In genomic region chr3:50466177-50466576, GRCh38 we compare ENCODE assay signal across 20 cellular contexts. TPM values are rescaled to one million over a fixed set of nuclear protein-coding genes. Genes with fewer than 3 reads are reported as not detected.
DNase-seq lines count a peak whose midpoint lies in the region; ATAC-seq and TF ChIP-seq lines count a peak whose summit lies in the region.
"Had no signal": no experiment of that assay in that cellular context is flagged by ENCODE, and none has a peak within 500 bp of the region (broad histone marks: within the 10 kb centered on the region; RNA-seq: fewer than 3 reads in every experiment).

No MANE protein-coding gene starts in this region.

- H3K4ac ChIP-seq in trophoblast cell (ENCODE audit: low read depth, low read length): no peak overlapping the region

- peak; percentile 17 for DNase-seq in NCI-H146 (lab: John Stamatoyannopoulos, UW)
- DNase-seq in NCI-H146 treated with DMSO at 0.1 percent for 48 hours (lab: John Stamatoyannopoulos, UW; ENCODE audit: unreplicated experiment): no peak
- DNase-seq in WERI-Rb-1: peak; percentile 50
- no peak for DNase-seq in trophoblast cell
- no peak for DNase-seq in Ammon's horn (ENCODE audit: low spot score)
- DNase-seq in D341Med (ENCODE audit: low spot score): no peak
- DNase-seq: activated CD4-positive, alpha-beta T cell treated with anti-CD3 and anti-CD28 coated beads for 36 hours; activated gamma-delta T cell; DMS153; erythroblast; foreskin melanocyte; kidney; mammary epithelial cell; NCI-H1105; ovary; tibial artery had no signal

- H3K27ac ChIP-seq in WERI-Rb-1 (no peak overlapping the region), trophoblast cell (ENCODE audit: low read depth, low read length) (no peak overlapping the region), gastroesophageal sphincter (no peak overlapping the region)
- H3K27ac ChIP-seq: BLaER1 treated with 17β-estradiol and CSF1 and Interleukin-3, amounts not matched to agents 10 nM and 100 nM; ovary; tibial artery had no signal

- H3K4me3 ChIP-seq in WERI-Rb-1 (ENCODE audit: low read depth, low read length) (no peak overlapping the region), trophoblast cell (ENCODE audit: low read depth, low read length) (no peak overlapping the region), gastroesophageal sphincter (no peak overlapping the region)
- H3K4me3 ChIP-seq: BLaER1 treated with 17β-estradiol and CSF1 and Interleukin-3, amounts not matched to agents 10 nM and 100 nM; ovary; tibial artery had no signal

- H3K27me3 ChIP-seq in WERI-Rb-1 (ENCODE audit: insufficient read depth, low read depth, severe bottlenecking) (no peaks in the 10 kb centered on the region), trophoblast cell (ENCODE audit: insufficient read depth, low read length) (no peaks in the 10 kb centered on the region), gastroesophageal sphincter (no peaks in the 10 kb centered on the region)
- H3K27me3 ChIP-seq: BLaER1 treated with 17β-estradiol and CSF1 and Interleukin-3, amounts not matched to agents 10 nM and 100 nM; ovary; tibial artery had no signal

- peak; percentile 27 for TF ChIP-seq CTCF in GM12873 (IDR thresholded peaks at IDR 0.05; ENCODE audit: insufficient read depth, low read depth, low read length, missing control alignments)
- TF ChIP-seq CTCF in WERI-Rb-1 (IDR thresholded peaks at IDR 0.05; ENCODE audit: low read depth, low read length): peak; percentile 38
- TF ChIP-seq CTCF in gastroesophageal sphincter (IDR thresholded peaks at IDR 0.05): no peak

- no peak for ATAC-seq in gastroesophageal sphincter
- ATAC-seq: activated CD4-positive, alpha-beta T cell treated with anti-CD3 and anti-CD28 coated beads for 36 hours; sciatic nerve had no signal

- no peak overlapping the region for H3K18ac ChIP-seq in trophoblast cell (ENCODE audit: low read length)

- H2BK12ac ChIP-seq in trophoblast cell (ENCODE audit: low read length): no peak overlapping the region

- H2BK120ac ChIP-seq in trophoblast cell (ENCODE audit: insufficient read depth, low read length, poor library complexity): no peak overlapping the region

- no peaks in the 10 kb centered on the region for H3K36me3 ChIP-seq in WERI-Rb-1
- H3K36me3 ChIP-seq in trophoblast cell (ENCODE audit: control insufficient read depth in 1 of 2, insufficient read depth in 2 of 2, low read length in 2 of 2): no peaks in the 10 kb centered on the region
- no peaks in the 10 kb centered on the region for H3K36me3 ChIP-seq in gastroesophageal sphincter
- H3K36me3 ChIP-seq: BLaER1 treated with 17β-estradiol and CSF1 and Interleukin-3, amounts not matched to agents 10 nM and 100 nM; ovary; tibial artery had no signal

- TF ChIP-seq POLR2A in gastroesophageal sphincter (IDR thresholded peaks at IDR 0.05): no peak

- H3K14ac ChIP-seq in trophoblast cell (ENCODE audit: low read length): no peak overlapping the region

- H2AFZ ChIP-seq in trophoblast cell (ENCODE audit: insufficient read depth, low read length, poor library complexity): no peak overlapping the region

- H3K9me3 ChIP-seq in WERI-Rb-1 (ENCODE audit: severe bottlenecking) (no peaks in the 10 kb centered on the region), trophoblast cell (ENCODE audit: insufficient read depth, low read depth, low read length) (no peaks in the 10 kb centered on the region), gastroesophageal sphincter (no peaks in the 10 kb centered on the region)
- H3K9me3 ChIP-seq: BLaER1 treated with 17β-estradiol and CSF1 and Interleukin-3, amounts not matched to agents 10 nM and 100 nM; ovary; tibial artery had no signal

- H3K23ac ChIP-seq in trophoblast cell (ENCODE audit: low read length): peak overlapping the region; percentile 5

- H4K12ac ChIP-seq in trophoblast cell (ENCODE audit: low read depth, low read length): no peak overlapping the region

- no peak for TF ChIP-seq EP300 in gastroesophageal sphincter (IDR thresholded peaks at IDR 0.05)

- no peaks in the 10 kb centered on the region for H3K79me2 ChIP-seq in trophoblast cell (ENCODE audit: control insufficient read depth, insufficient read depth, low read length, poor library complexity)

- H4K91ac ChIP-seq in trophoblast cell (ENCODE audit: low read depth, low read length): no peak overlapping the region

- no peak overlapping the region for H2AK5ac ChIP-seq in trophoblast cell (ENCODE audit: low read length)

- H4K8ac ChIP-seq in trophoblast cell (ENCODE audit: low read depth, low read length): no peak overlapping the region

- no peak overlapping the region for H3K4me2 ChIP-seq in trophoblast cell (ENCODE audit: low read length)
- H3K4me2 ChIP-seq: BLaER1 treated with 17β-estradiol and CSF1 and Interleukin-3, amounts not matched to agents 10 nM and 100 nM had no signal

- H3K4me1 ChIP-seq in trophoblast cell (ENCODE audit: control insufficient read depth in 1 of 2, insufficient read depth in 2 of 2, low read length in 2 of 2): no peaks in the 10 kb centered on the region
- H3K4me1 ChIP-seq in gastroesophageal sphincter: no peaks in the 10 kb centered on the region
- H3K4me1 ChIP-seq: tibial artery had no signal

- H2BK5ac ChIP-seq in trophoblast cell (ENCODE audit: low read depth, low read length, poor library complexity): no peak overlapping the region

- no CpG with 5 or more reads among the region's 6 CpGs for WGBS in trophoblast cell (ENCODE audit: extremely low coverage, insufficient coverage, insufficient read length)
- 77 to 95% methylated on average over 4 to 5 of the region's 6 CpGs for WGBS in gastroesophageal sphincter (ENCODE audit: low coverage in 1 of 2), 2 donors

- H3K79me1 ChIP-seq in trophoblast cell (ENCODE audit: low read length): no peaks in the 10 kb centered on the region

- H3K9ac ChIP-seq in trophoblast cell (ENCODE audit: low read length): no peak overlapping the region
- H3K9ac ChIP-seq: BLaER1 treated with 17β-estradiol and CSF1 and Interleukin-3, amounts not matched to agents 10 nM and 100 nM had no signal

RNA-seq across cellular contexts. Expression of gene CACNA2D2, which starts 37.3 kb away (rescaled TPM):
- 0.22 and 0.26 TPM in 2 replicates for polyA plus RNA-seq in trophoblast cell (2013)
- 1 to 10 TPM in 1 of 4 donors, under 1 TPM in 3; 0.31 to 1.7 (median 0.66) TPM for total RNA-seq in gastroesophageal sphincter

Comparison
In these comparisons a context has a peak if more than half of its experiments do, and no peak if none do; other contexts are left out.
1. DNase-seq: peak in NCI-H146 (single experiment) and WERI-Rb-1 (single experiment); none in NCI-H146 treated with DMSO at 0.1 percent for 48 hours (single experiment), trophoblast cell (0 of 2), Ammon's horn (single experiment) and D341Med (single experiment).
2. CTCF ChIP-seq: peak in GM12873 (single experiment) and WERI-Rb-1 (single experiment); none in gastroesophageal sphincter (0 of 4).